Comparison of ENCODE assay signal across 8 cellular contexts in genomic region chr10:71285180-71285545, GRCh38. TPM values are rescaled to one million over a fixed set of nuclear protein-coding genes. Genes with fewer than 3 reads are reported as not detected.
DNase-seq lines count a peak whose midpoint lies in the region; ATAC-seq and TF ChIP-seq lines count a peak whose summit lies in the region.

No MANE protein-coding gene starts in this region.

- H3K9me3 Mint-ChIP-seq in CD4-positive, alpha-beta T cell, result no peaks in the 10 kb centered on the region

- H3K27ac Mint-ChIP-seq in CD4-positive, alpha-beta T cell, result no peak overlapping the region

- H3K4me3 ChIP-seq in HEK293 (ENCODE audit: low read depth, low read length) (no peak overlapping the region), choroid plexus epithelial cell (ENCODE audit: low read depth, low read length) (no peak overlapping the region), tibial nerve (no peak overlapping the region)
- H3K4me3 ChIP-seq in effector memory CD4-positive, alpha-beta T cell (ENCODE audit: insufficient read depth, low read depth, low read length, poor library complexity, severe bottlenecking), result no peak overlapping the region

- TF ChIP-seq CTCF in CD4-positive, alpha-beta T cell (IDR thresholded peaks at IDR 0.05), result peak; percentile 42
- peak; percentile 68; the same call in 1 of the 2 replicates for TF ChIP-seq CTCF in HEK293 (tag by site-specific recombination; IDR thresholded peaks at IDR 0.05)
- TF ChIP-seq CTCF in choroid plexus epithelial cell (conservative IDR thresholded peaks at IDR 0.05; ENCODE audit: low read depth, low read length), result peak; percentile 83
- TF ChIP-seq CTCF in tibial nerve (IDR thresholded peaks at IDR 0.05), result peak; percentile 51 to 86 (median 69)

- H3K4me1 Mint-ChIP-seq in CD4-positive, alpha-beta T cell (ENCODE audit: low read depth), result no peaks in the 10 kb centered on the region

- intact Hi-C loops in CD4-positive, alpha-beta T cell (cut with DNase I, micrococcal nuclease), result loop anchor here in 1 of 2 experiments (10.0 kb wide), 1 partner anchor 360 kb away; no protein-coding TSS in a partner anchor

- H3K4me3 Mint-ChIP-seq in CD4-positive, alpha-beta T cell, result no peak overlapping the region

- no peaks in the 10 kb centered on the region for H3K27me3 Mint-ChIP-seq in CD4-positive, alpha-beta T cell

- no peak for TF ChIP-seq EP300 in tibial nerve (IDR thresholded peaks at IDR 0.05)

- no peak overlapping the region for H3K27ac ChIP-seq in CD4-positive, alpha-beta T cell (ENCODE audit: low read depth, low read length)
- no peak overlapping the region for H3K27ac ChIP-seq in HEK293 (ENCODE audit: extremely low read depth, low read depth, low read length)
- no peak overlapping the region for H3K27ac ChIP-seq in tibial nerve
- H3K27ac ChIP-seq in effector memory CD4-positive, alpha-beta T cell (ENCODE audit: insufficient read depth, low read length, poor library complexity, severe bottlenecking), result no peak overlapping the region

- peak in 4 of 10 experiments; percentile 2 to 16 (median 5) for DNase-seq in CD4-positive, alpha-beta T cell
- DNase-seq in SW480 (ENCODE audit: low spot score) (peak; percentile 28), choroid plexus epithelial cell (ENCODE audit: low read depth) (peak; percentile 59), lung microvascular endothelial cell (ENCODE audit: low read depth in 2 of 2) (peak; percentile 54 to 70), tibial nerve (ENCODE audit: low spot score in 2 of 2) (peak in 1 of 2 donors; percentile 23)
- DNase-seq in effector memory CD4-positive, alpha-beta T cell, result no peak

- CTCF ChIA-PET in CD4-positive, alpha-beta T cell (lab: Charles Lee), result no interaction called here
- CTCF ChIA-PET in HEK293 (lab: Yijun Ruan, JAX), result interaction anchor here (0.7 to 5.1 kb wide), 22 partner anchors 9 to 393 kb away, joined by 3 to 64 read pairs (median 4); partner anchors contain the start of gene SLC29A3

- H3K36me3 ChIP-seq in HEK293 (ENCODE audit: control insufficient read depth in 2 of 2, insufficient read depth in 1 of 2, low read length in 2 of 2) (peaks cover 6 to 93% of the 10 kb centered on the region in 2 experiments), tibial nerve (peaks cover 0 to 3% (median 0%) of the 10 kb centered on the region in 3 donors)
- H3K36me3 ChIP-seq in effector memory CD4-positive, alpha-beta T cell (ENCODE audit: control insufficient read depth, insufficient read depth, low read length), result no peaks in the 10 kb centered on the region

- POLR2A ChIA-PET in CD4-positive, alpha-beta T cell (lab: Charles Lee), result no interaction called here
- POLR2A ChIA-PET in HEK293 (lab: Yijun Ruan, JAX), result interaction anchor here (0.9 kb wide), 1 partner anchor 397 kb away, joined by 3 read pairs; the partner anchor contains the start of gene PCBD1

- peak; percentile 55 for ATAC-seq in CD4-positive, alpha-beta T cell (ENCODE audit: poor library complexity)
- ATAC-seq in HG03039 (IDR thresholded peaks at IDR 0.05; ENCODE audit: unreplicated experiment), result no peak

- H3K9me3 ChIP-seq in CD4-positive, alpha-beta T cell (ENCODE audit: control insufficient read depth, low read length), result no peaks in the 10 kb centered on the region
- H3K9me3 ChIP-seq in HEK293 (ENCODE audit: control insufficient read depth, insufficient read depth, low read depth, low read length) (no peaks in the 10 kb centered on the region), tibial nerve (no peaks in the 10 kb centered on the region)
- no peaks in the 10 kb centered on the region for H3K9me3 ChIP-seq in effector memory CD4-positive, alpha-beta T cell (ENCODE audit: control insufficient read depth, low read length)

- H3K4me1 ChIP-seq in HEK293 (ENCODE audit: control insufficient read depth, insufficient read depth, low read length), result no peaks in the 10 kb centered on the region
- no peaks in the 10 kb centered on the region for H3K4me1 ChIP-seq in tibial nerve
- H3K4me1 ChIP-seq in effector memory CD4-positive, alpha-beta T cell (ENCODE audit: control insufficient read depth, insufficient read depth, low read length, poor library complexity, severe bottlenecking), result no peaks in the 10 kb centered on the region

- WGBS in tibial nerve, 2 donors, result 17 to 68% methylated on average over 3 to 10 of the region's 11 CpGs

- no peaks in the 10 kb centered on the region for H3K36me3 Mint-ChIP-seq in CD4-positive, alpha-beta T cell (ENCODE audit: low read depth)

- no peak for TF ChIP-seq POLR2A in tibial nerve (IDR thresholded peaks at IDR 0.05)

- H3K27me3 ChIP-seq in CD4-positive, alpha-beta T cell (ENCODE audit: control insufficient read depth, insufficient read depth, low read length), result no peaks in the 10 kb centered on the region
- H3K27me3 ChIP-seq in tibial nerve, result no peaks in the 10 kb centered on the region
- H3K27me3 ChIP-seq in effector memory CD4-positive, alpha-beta T cell (replicated peaks; ENCODE audit: control insufficient read depth, insufficient read depth, low read length, poor library complexity, severe bottlenecking), result no peaks in the 10 kb centered on the region

TF ChIP-seq in HEK293, 187 proteins besides CTCF, POLR2A, EP300 and RAD21:
- no peak for TF ChIP-seq ZEB2 (tag by site-specific recombination; IDR thresholded peaks at IDR 0.05)
- 0 out of 2 replicates have a peak, but pooled peaks have one; percentile 58 for TF ChIP-seq ZNF660 (tag by site-specific recombination; IDR thresholded peaks at IDR 0.05)
- TF ChIP-seq GLI2 (tag by site-specific recombination; IDR thresholded peaks at IDR 0.05; ENCODE audit: borderline replicate concordance, low read depth), result no peak
- no peak for TF ChIP-seq ZNF423 (tag by site-specific recombination; IDR thresholded peaks at IDR 0.05)
- TF ChIP-seq, protein P1, sequence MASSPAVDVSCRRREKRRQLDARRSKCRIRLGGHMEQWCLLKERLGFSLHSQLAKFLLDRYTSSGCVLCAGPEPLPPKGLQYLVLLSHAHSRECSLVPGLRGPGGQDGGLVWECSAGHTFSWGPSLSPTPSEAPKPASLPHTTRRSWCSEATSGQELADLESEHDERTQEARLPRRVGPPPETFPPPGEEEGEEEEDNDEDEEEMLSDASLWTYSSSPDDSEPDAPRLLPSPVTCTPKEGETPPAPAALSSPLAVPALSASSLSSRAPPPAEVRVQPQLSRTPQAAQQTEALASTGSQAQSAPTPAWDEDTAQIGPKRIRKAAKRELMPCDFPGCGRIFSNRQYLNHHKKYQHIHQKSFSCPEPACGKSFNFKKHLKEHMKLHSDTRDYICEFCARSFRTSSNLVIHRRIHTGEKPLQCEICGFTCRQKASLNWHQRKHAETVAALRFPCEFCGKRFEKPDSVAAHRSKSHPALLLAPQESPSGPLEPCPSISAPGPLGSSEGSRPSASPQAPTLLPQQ (tag by site-specific recombination; IDR thresholded peaks at IDR 0.05), result peak; percentile 99
- no peak for TF ChIP-seq ZNF214 (tag by site-specific recombination; IDR thresholded peaks at IDR 0.05; ENCODE audit: borderline replicate concordance)
- TF ChIP-seq ZNF670 (tag by site-specific recombination; IDR thresholded peaks at IDR 0.05; ENCODE audit: low read depth), result no peak
- peak; percentile 83 for TF ChIP-seq ZNF654 (tag by site-specific recombination; IDR thresholded peaks at IDR 0.05; ENCODE audit: low read depth)
- peak; percentile 99 for TF ChIP-seq ZFP69B (tag by site-specific recombination; IDR thresholded peaks at IDR 0.05)
- TF ChIP-seq ZNF10 (tag by site-specific recombination; IDR thresholded peaks at IDR 0.05), result no peak

RNA-seq across cellular contexts. Expression of gene SLC29A3, which starts 33.9 kb away (rescaled TPM):
- total RNA-seq in CD4-positive, alpha-beta T cell, result 1 to 10 TPM; 2.3 to 2.5 TPM
- total RNA-seq in lung microvascular endothelial cell (1.3 and 2.6 TPM in 2 replicates), tibial nerve (10 to 100 TPM in 1 of 4 donors, 1 to 10 TPM in 3; 6.5 to 10.1 (median 7.4) TPM)

Comparison
In these comparisons a context has a peak if more than half of its experiments do, and no peak if none do; other contexts are left out.
1. DNase-seq: peak in SW480 (single experiment), choroid plexus epithelial cell (single experiment) and lung microvascular endothelial cell (2 of 2); none in effector memory CD4-positive, alpha-beta T cell (0 of 3).
2. Peak in every context shown above with its lines, with median percentiles within 50 percentile points of each other: CTCF ChIP-seq.